ENCODE assay signal across 11 cellular contexts in the genomic region with DNA sequence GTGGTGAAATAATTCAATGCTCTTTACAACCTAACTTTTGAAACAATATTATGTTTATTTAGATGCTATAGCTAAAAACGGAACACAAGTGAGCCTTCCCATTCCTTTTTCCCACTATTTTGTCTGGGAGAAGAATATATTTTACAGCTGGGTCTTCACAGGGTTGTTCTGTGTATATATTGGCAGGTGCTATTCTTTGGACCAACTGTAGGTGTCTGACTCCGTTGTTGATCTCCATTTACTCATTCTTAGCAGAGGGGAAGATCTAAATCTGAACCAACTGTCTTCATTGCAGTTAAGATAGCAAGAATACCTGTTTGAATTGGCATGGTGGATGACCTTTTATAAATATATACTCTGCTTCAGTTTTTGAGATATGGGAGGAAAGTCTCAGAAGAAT.
DNase-seq lines count a peak whose midpoint lies in the region; ATAC-seq, FAIRE-seq and TF ChIP-seq lines count a peak whose summit lies in the region.
"Had no signal": no experiment of that assay in that cellular context is flagged by ENCODE, and none has a peak within 500 bp of the region (broad histone marks: within the 10 kb centered on the region; RNA-seq: fewer than 3 reads in every experiment).

No MANE protein-coding gene starts in this region.

- CTCF ChIA-PET in K562 (lab: Yijun Ruan, JAX; ENCODE audit: low intra/inter-chr PET ratio) = no interaction called here

- H3K36me3 ChIP-seq in DOHH2 (ENCODE audit: control insufficient read depth, low read length) (peaks cover 3% of the 10 kb centered on the region; the same call in 1 of the 2 replicates), K562 (ENCODE audit: control insufficient read depth, insufficient read depth, low read length) (no peaks in the 10 kb centered on the region)
- H3K36me3 ChIP-seq: neutrophil had no signal

- BruUV-seq in K562 (replicated peaks; lab: Mats Ljungman, UMichigan) = no TSS peak

- H4K20me1 ChIP-seq in DOHH2 (ENCODE audit: control insufficient read depth, insufficient read depth, low read depth, low read length) (no peaks in the 10 kb centered on the region), K562 (replicated peaks; ENCODE audit: control insufficient read depth, insufficient read depth, low read length) (no peaks in the 10 kb centered on the region)

- TF ChIP-seq RAD21 in K562 (CRISPR knock-in tag; conservative IDR thresholded peaks at IDR 0.05 in 1 of 2, IDR thresholded peaks at IDR 0.05 in 1 of 2) = no peak

- WGBS in K562 (ENCODE audit: insufficient coverage, low coverage, missing lambda C conversion rate) = 0% methylated on average over 2 of the region's 2 CpGs

- POLR2A ChIA-PET in K562 (lab: Yijun Ruan, JAX) = interaction anchor here (1.2 kb wide), 1 partner anchor 10 kb away, joined by 3 read pairs; no protein-coding TSS in a partner anchor

- H3K79me2 ChIP-seq in DOHH2 (ENCODE audit: control insufficient read depth, low read length) (no peaks in the 10 kb centered on the region), K562 (ENCODE audit: control insufficient read depth, insufficient read depth, low read length) (no peaks in the 10 kb centered on the region)

- H3K27ac ChIP-seq in DOHH2 (ENCODE audit: low read depth, low read length) (no peak overlapping the region), K562 (ENCODE audit: extremely low read depth, low read depth, low read length) (no peak overlapping the region)
- H3K27ac ChIP-seq: KMS-11, neutrophil had no signal

- no peak overlapping the region for H3K4me2 ChIP-seq in DOHH2 (ENCODE audit: low read length)
- no peak overlapping the region for H3K4me2 ChIP-seq in K562 (ENCODE audit: insufficient read depth, low read length)
- H3K4me2 ChIP-seq: KMS-11 had no signal

- H3K9me3 ChIP-seq in DOHH2 (ENCODE audit: control insufficient read depth, insufficient read depth, low read length) = peaks cover 9% of the 10 kb centered on the region; the same call in 1 of the 2 replicates
- no peaks in the 10 kb centered on the region for H3K9me3 ChIP-seq in K562 (replicated peaks; ENCODE audit: control insufficient read depth, insufficient read depth, low read depth, low read length)
- H3K9me3 ChIP-seq: neutrophil had no signal

- H3K27me3 ChIP-seq in DOHH2 (ENCODE audit: control insufficient read depth, low read length) = no peaks in the 10 kb centered on the region
- no peaks in the 10 kb centered on the region for H3K27me3 ChIP-seq in K562 (ENCODE audit: control insufficient read depth in 2 of 2, insufficient read depth in 2 of 2, low read length in 2 of 2)
- H3K27me3 ChIP-seq: neutrophil had no signal

- no peaks in the 10 kb centered on the region for H3K9me2 ChIP-seq in DOHH2 (replicated peaks; ENCODE audit: control insufficient read depth, low read length)

- peak in 2 of 4 experiments; percentile 2 to 5 for DNase-seq in K562 (ENCODE audit: extremely low read depth in 1 of 4, low spot score in 3 of 4)
- no peak for DNase-seq in A172 (ENCODE audit: low spot score)
- no peak for DNase-seq in epidermal melanocyte (ENCODE audit: insufficient read length, low spot score)
- no peak for DNase-seq in activated effector memory CD4-positive, alpha-beta T cell treated with anti-CD3 and anti-CD28 coated beads, Interleukin-2, amount 50 U/mL, for 16 hours
- no peak for DNase-seq in amygdala (lab: John Stamatoyannopoulos, UW)

- H3K4me3 ChIP-seq in DOHH2 (ENCODE audit: low read length) (no peak overlapping the region), K562 (no peak overlapping the region)

- intact Hi-C loops in K562 (cut with micrococcal nuclease) = no loop called here

- no peak for TF ChIP-seq EP300 in K562 (IDR thresholded peaks at IDR 0.05; ENCODE audit: low read length)

- 0 out of 2 replicates have a peak, but pooled peaks cover 2% of the 10 kb centered on the region for H3F3A ChIP-seq in DOHH2 (ENCODE audit: control insufficient read depth, insufficient read depth)

- H3K9ac ChIP-seq in K562 (ENCODE audit: insufficient read depth in 1 of 2, low read depth in 2 of 2, low read length in 2 of 2) = no peak overlapping the region
- H3K9ac ChIP-seq: KMS-11 had no signal

- TF ChIP-seq CTCF in DOHH2 (IDR thresholded peaks at IDR 0.05; ENCODE audit: low read depth, low read length, poor library complexity, severe bottlenecking) = peak; percentile 56
- TF ChIP-seq CTCF in K562 (IDR thresholded peaks at IDR 0.05 in 2 of 3, conservative IDR thresholded peaks at IDR 0.05 in 1 of 3; ENCODE audit: insufficient read depth in 2 of 3, low read depth in 1 of 3, low read length in 3 of 3) = no peak

- ATAC-seq in GM19395 (IDR thresholded peaks at IDR 0.05; ENCODE audit: unreplicated experiment) = peak; percentile 81
- ATAC-seq in HG03432 (IDR thresholded peaks at IDR 0.05; ENCODE audit: unreplicated experiment) = peak; percentile 75
- peak; percentile 74 for ATAC-seq in K562

- H3K9me1 ChIP-seq in K562 (ENCODE audit: control insufficient read depth, insufficient read depth, low read length) = no peaks in the 10 kb centered on the region

- no peak overlapping the region for H2AFZ ChIP-seq in K562 (ENCODE audit: low read depth, low read length)

- in situ Hi-C loops in K562 (cut with MboI) = no loop called here

- TF ChIP-seq POLR2A in K562 (conservative IDR thresholded peaks at IDR 0.05) = no peak

- no peak for FAIRE-seq in K562 (lab: Jason Lieb, UNC)
- FAIRE-seq: bronchial epithelial cell had no signal

- H3K4me1 ChIP-seq in DOHH2 (ENCODE audit: control insufficient read depth, low read length) = peaks cover 28% of the 10 kb centered on the region
- H3K4me1 ChIP-seq in K562 (replicated peaks in 1 of 2; ENCODE audit: control insufficient read depth in 2 of 2, insufficient read depth in 2 of 2, low read length in 2 of 2) = no peaks in the 10 kb centered on the region

TF ChIP-seq in K562, 482 proteins besides CTCF, POLR2A, EP300 and RAD21 (continues in another document):
- TF ChIP-seq ZBTB33 (CRISPR knock-in tag; IDR thresholded peaks at IDR 0.05) (no peak), RFX5 (IDR thresholded peaks at IDR 0.05; ENCODE audit: low read depth, low read length) (no peak)
- TF ChIP-seq, protein P1, sequence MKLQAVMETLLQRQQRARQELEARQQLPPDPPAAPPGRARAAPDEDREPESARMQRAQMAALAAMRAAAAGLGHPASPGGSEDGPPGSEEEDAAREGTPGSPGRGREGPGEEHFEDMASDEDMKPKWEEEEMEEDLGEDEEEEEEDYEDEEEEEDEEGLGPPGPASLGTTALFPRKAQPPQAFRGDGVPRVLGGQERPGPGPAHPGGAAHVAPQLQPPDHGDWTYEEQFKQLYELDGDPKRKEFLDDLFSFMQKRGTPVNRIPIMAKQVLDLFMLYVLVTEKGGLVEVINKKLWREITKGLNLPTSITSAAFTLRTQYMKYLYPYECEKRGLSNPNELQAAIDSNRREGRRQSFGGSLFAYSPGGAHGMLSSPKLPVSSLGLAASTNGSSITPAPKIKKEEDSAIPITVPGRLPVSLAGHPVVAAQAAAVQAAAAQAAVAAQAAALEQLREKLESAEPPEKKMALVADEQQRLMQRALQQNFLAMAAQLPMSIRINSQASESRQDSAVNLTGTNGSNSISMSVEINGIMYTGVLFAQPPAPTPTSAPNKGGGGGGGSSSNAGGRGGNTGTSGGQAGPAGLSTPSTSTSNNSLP (IDR thresholded peaks at IDR 0.05; ENCODE audit: borderline replicate concordance, low read depth, low read length) = no peak
- TF ChIP-seq, protein P2, sequence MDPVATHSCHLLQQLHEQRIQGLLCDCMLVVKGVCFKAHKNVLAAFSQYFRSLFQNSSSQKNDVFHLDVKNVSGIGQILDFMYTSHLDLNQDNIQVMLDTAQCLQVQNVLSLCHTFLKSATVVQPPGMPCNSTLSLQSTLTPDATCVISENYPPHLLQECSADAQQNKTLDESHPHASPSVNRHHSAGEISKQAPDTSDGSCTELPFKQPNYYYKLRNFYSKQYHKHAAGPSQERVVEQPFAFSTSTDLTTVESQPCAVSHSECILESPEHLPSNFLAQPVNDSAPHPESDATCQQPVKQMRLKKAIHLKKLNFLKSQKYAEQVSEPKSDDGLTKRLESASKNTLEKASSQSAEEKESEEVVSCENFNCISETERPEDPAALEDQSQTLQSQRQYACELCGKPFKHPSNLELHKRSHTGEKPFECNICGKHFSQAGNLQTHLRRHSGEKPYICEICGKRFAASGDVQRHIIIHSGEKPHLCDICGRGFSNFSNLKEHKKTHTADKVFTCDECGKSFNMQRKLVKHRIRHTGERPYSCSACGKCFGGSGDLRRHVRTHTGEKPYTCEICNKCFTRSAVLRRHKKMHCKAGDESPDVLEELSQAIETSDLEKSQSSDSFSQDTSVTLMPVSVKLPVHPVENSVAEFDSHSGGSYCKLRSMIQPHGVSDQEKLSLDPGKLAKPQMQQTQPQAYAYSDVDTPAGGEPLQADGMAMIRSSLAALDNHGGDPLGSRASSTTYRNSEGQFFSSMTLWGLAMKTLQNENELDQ (CRISPR knock-in tag; IDR thresholded peaks at IDR 0.05; ENCODE audit: borderline replicate concordance) = no peak
